ENCODE assay signal across 5 cellular contexts in the genomic region with DNA sequence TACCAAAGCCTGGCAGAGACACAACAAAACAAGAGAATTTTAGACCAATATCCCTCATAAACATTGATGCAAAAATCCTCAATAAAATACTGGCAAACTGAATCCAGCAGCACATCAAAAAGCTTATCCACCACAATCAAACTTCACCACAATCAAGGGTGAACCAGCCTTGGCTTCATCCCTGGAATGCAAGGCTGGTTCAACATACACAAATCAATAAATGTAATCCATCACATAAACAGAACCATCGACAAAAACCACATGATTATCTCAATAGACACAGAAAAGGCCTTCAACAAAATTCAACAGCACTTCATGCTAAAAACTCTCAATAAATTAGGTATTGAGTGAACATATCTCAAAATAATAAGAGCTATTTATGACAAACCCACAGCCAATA. TPM values are rescaled to one million over a fixed set of nuclear protein-coding genes. Genes with fewer than 3 reads are reported as not detected.
"Had no signal": no experiment of that assay in that cellular context is flagged by ENCODE, and none has a peak within 500 bp of the region (broad histone marks: within the 10 kb centered on the region; RNA-seq: fewer than 3 reads in every experiment).

No MANE protein-coding gene starts in this region.

RNA-seq across cellular contexts. Expression of a gene that starts 12.0 kb away (rescaled TPM):
- total RNA-seq: HepG2, HT-29, HT1080, IMR-90 had no signal
- polyA plus RNA-seq: HepG2, IgD-negative memory B cell, IMR-90 had no signal

RNA-seq across cellular contexts. Expression of a gene that starts 14.0 kb away (rescaled TPM):
- total RNA-seq: HepG2, HT-29, HT1080, IMR-90 had no signal
- polyA plus RNA-seq: HepG2, IgD-negative memory B cell, IMR-90 had no signal
